Comparison of ENCODE assay signal across 33 cellular contexts in the genomic region with DNA sequence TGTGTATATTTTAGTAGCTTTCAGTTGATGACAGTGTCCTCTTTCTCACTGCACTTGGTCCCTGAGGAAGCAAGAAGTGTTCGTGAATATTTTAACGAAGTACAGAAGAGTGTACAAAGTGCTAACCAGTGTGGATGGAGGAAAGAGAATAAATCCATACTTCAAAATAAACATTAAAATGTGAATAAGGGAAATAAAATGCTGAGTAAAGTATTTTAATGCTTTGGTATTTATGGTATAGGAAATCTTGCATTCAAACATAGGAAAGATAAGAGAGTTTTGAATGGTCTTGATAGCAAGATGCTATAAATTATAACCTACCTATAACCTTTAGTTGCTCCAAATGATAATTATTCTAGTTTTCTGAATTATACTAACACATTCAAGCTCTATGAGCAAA.
"Had no signal": no experiment of that assay in that cellular context is flagged by ENCODE, and none has a peak within 500 bp of the region (broad histone marks: within the 10 kb centered on the region; RNA-seq: fewer than 3 reads in every experiment).

No MANE protein-coding gene starts in this region.

- H3K27me3 ChIP-seq: adrenal gland, ascending aorta, body of pancreas, brain microvascular endothelial cell, breast epithelium, cardiac muscle cell had no signal

- H3K36me3 ChIP-seq: adrenal gland, ascending aorta, brain microvascular endothelial cell, breast epithelium, cardiac muscle cell had no signal

- FAIRE-seq: astrocyte, bronchial epithelial cell, colon had no signal

- DNase-seq: activated effector memory CD4-positive, alpha-beta T cell treated with anti-CD3 and anti-CD28 coated beads, Interleukin-2, amount 50 U/mL, for 16 hours; activated effector memory CD4-positive, alpha-beta T cell treated with Interleukin-2 at 50 U/mL for 16 hours; activated gamma-delta T cell treated with Interleukin-2 at 50 U/mL for 16 hours; activated naive CD4-positive, alpha-beta T cell; activated naive CD4-positive, alpha-beta T cell treated with anti-CD3 and anti-CD28 coated beads for 36 hours; activated naive CD4-positive, alpha-beta T cell treated with anti-CD3 and anti-CD28 coated beads, Interleukin-2, amount 10 ng/mL, durations not matched to agents 7 days and 5 days; activated naive CD4-positive, alpha-beta T cell treated with anti-CD3 and anti-CD28 coated beads, Interleukin-2, amount 50 U/mL, for 16 hours; activated naive CD4-positive, alpha-beta T cell treated with Interleukin-2 at 50 U/mL for 16 hours; activated naive CD8-positive, alpha-beta T cell treated with anti-CD3 and anti-CD28 coated beads for 36 hours; activated naive CD8-positive, alpha-beta T cell treated with anti-CD3 and anti-CD28 coated beads, Interleukin-2, amount 10 ng/mL, durations not matched to agents 7 days and 5 days; activated naive CD8-positive, alpha-beta T cell treated with anti-CD3 and anti-CD28 coated beads, Interleukin-2, amount 50 U/mL, for 24 hours; activated T-cell treated with anti-CD3 and anti-CD28 coated beads, Interleukin-2, amount 50 U/mL, for 24 hours; activated T-cell treated with anti-CD3 and anti-CD28 coated beads, Interleukin-2, amount 50 U/mL, for 4 hours; activated T-cell treated with anti-CD3 and anti-CD28 coated beads, Interleukin-2, amount 50 U/mL, for 48 hours; activated T-cell treated with anti-CD3 and anti-CD28 coated beads, Interleukin-2, amount 50 U/mL, for 72 hours; adrenal gland; amniotic stem cell; amygdala; anterior cingulate cortex; aorta; body of pancreas; brain microvascular endothelial cell; caudate nucleus; central memory CD4-positive, alpha-beta T cell; cerebellar nuclear complex had no signal

- H3K9me3 ChIP-seq: adrenal gland, ascending aorta, body of pancreas had no signal

- H3K27ac ChIP-seq: adrenal gland, ascending aorta, body of pancreas, brain microvascular endothelial cell, breast epithelium, cardiac muscle cell had no signal

- ATAC-seq: activated naive CD4-positive, alpha-beta T cell treated with anti-CD3 and anti-CD28 coated beads, Interleukin-2, amount 50 U/mL, for 72 hours; activated naive CD8-positive, alpha-beta T cell treated with anti-CD3 and anti-CD28 coated beads, Interleukin-2, amount 50 U/mL, for 24 hours; activated T-cell treated with anti-CD3 and anti-CD28 coated beads, Interleukin-2, amount 50 U/mL, for 4 hours; activated T-cell treated with anti-CD3 and anti-CD28 coated beads, Interleukin-2, amount 50 U/mL, for 72 hours; activated T-helper 17 cell treated with anti-CD3 and anti-CD28 coated beads, Interleukin-2, amount 50 U/mL, for 72 hours; body of pancreas had no signal

- H3K4me3 ChIP-seq: adrenal gland, ascending aorta, body of pancreas, breast epithelium, cardiac muscle cell had no signal

- H3K4me1 ChIP-seq: adrenal gland, ascending aorta, body of pancreas, breast epithelium had no signal
